ENCODE assay signal across 18 cellular contexts in the genomic region with DNA sequence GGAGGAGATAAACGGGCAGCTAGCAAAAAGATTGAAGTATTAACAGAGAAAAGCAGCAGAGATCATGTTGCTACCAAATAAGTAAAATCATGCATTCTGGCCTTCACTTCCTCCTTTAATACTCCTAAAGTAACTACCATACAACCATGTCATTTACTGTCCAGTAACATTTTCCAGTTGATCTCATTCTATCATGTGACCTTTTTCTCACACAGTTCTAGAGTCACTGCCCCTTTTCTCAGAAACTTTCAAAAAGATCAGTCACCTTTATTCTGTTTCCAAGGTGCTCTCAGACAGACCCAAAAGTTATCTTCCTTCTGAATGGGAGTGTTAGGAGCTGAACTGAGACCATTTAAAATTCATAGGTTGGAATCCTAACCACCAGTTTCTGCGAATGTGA.
A peak's percentile ranks its signal among the peaks of the same experiment; 100 is the strongest.
DNase-seq lines count a peak whose midpoint lies in the region; ATAC-seq and TF ChIP-seq lines count a peak whose summit lies in the region.
"Had no signal": no experiment of that assay in that cellular context is flagged by ENCODE, and none has a peak within 500 bp of the region (broad histone marks: within the 10 kb centered on the region; RNA-seq: fewer than 3 reads in every experiment).

No MANE protein-coding gene starts in this region.

- peaks cover 4% of the 10 kb centered on the region for H3K4me1 Mint-ChIP-seq in activated CD8-positive, alpha-beta T cell treated with anti-CD3 and anti-CD28 coated beads for 36 hours (ENCODE audit: low read depth)
- no peaks in the 10 kb centered on the region for H3K4me1 Mint-ChIP-seq in activated CD8-positive, alpha-beta T cell treated with anti-CD3 and anti-CD28 coated beads, Interleukin-2, amount 10 ng/mL, durations not matched to agents 7 days and 5 days (ENCODE audit: low read depth)
- no peaks in the 10 kb centered on the region; the same call in 2 of the 3 replicates for H3K4me1 Mint-ChIP-seq in GM23338
- H3K4me1 Mint-ChIP-seq in activated T-helper 17 cell treated with anti-CD3 and anti-CD28 coated beads, Interleukin-2, amount 50 U/mL, for 72 hours: no peaks in the 10 kb centered on the region
- H3K4me1 Mint-ChIP-seq in stimulated activated memory B cell treated with anti-CD40 and anti-IgM and Interleukin-4, amounts not matched to agents 10 μg/mL and 1 μg/mL and 100 μg/mL, for 72 hours: no peaks in the 10 kb centered on the region
- H3K4me1 Mint-ChIP-seq: B cell, IgD-negative memory B cell had no signal

- no peak overlapping the region for H3K4me2 ChIP-seq in GM23338
- H3K4me2 ChIP-seq: BLaER1 treated with 17β-estradiol and CSF1 and Interleukin-3, amounts not matched to agents 10 nM and 100 nM had no signal

- H3K27me3 ChIP-seq in GM23338 (ENCODE audit: insufficient read depth): no peaks in the 10 kb centered on the region
- H3K27me3 ChIP-seq: BLaER1 treated with 17β-estradiol and CSF1 and Interleukin-3, amounts not matched to agents 10 nM and 100 nM had no signal

- H3K4me3 Mint-ChIP-seq in activated CD8-positive, alpha-beta T cell treated with anti-CD3 and anti-CD28 coated beads for 36 hours: no peak overlapping the region
- H3K4me3 Mint-ChIP-seq in activated CD8-positive, alpha-beta T cell treated with anti-CD3 and anti-CD28 coated beads, Interleukin-2, amount 10 ng/mL, durations not matched to agents 7 days and 5 days: no peak overlapping the region
- H3K4me3 Mint-ChIP-seq in GM23338: no peak overlapping the region
- no peak overlapping the region for H3K4me3 Mint-ChIP-seq in activated T-helper 17 cell treated with anti-CD3 and anti-CD28 coated beads, Interleukin-2, amount 50 U/mL, for 72 hours
- no peak overlapping the region for H3K4me3 Mint-ChIP-seq in stimulated activated memory B cell treated with anti-CD40 and anti-IgM and Interleukin-4, amounts not matched to agents 10 μg/mL and 1 μg/mL and 100 μg/mL, for 72 hours
- H3K4me3 Mint-ChIP-seq: B cell; CD8-positive, alpha-beta T cell; IgD-negative memory B cell had no signal

- in situ Hi-C loops in GM13977 (cut with MboI; ENCODE audit: low pct_unique_long_range_greater_than_20kb, low sequenced_read_pairs, unreplicated experiment): no loop called here

- no peaks in the 10 kb centered on the region for H3F3A ChIP-seq in GM23338 (replicated peaks; ENCODE audit: low read depth)

- no peak overlapping the region for H3K27ac Mint-ChIP-seq in activated CD8-positive, alpha-beta T cell treated with anti-CD3 and anti-CD28 coated beads for 36 hours
- H3K27ac Mint-ChIP-seq in activated CD8-positive, alpha-beta T cell treated with anti-CD3 and anti-CD28 coated beads, Interleukin-2, amount 10 ng/mL, durations not matched to agents 7 days and 5 days: no peak overlapping the region
- H3K27ac Mint-ChIP-seq in GM23338: no peak overlapping the region; the same call in 1 of the 2 replicates
- H3K27ac Mint-ChIP-seq in activated T-helper 17 cell treated with anti-CD3 and anti-CD28 coated beads, Interleukin-2, amount 50 U/mL, for 72 hours: no peak overlapping the region
- no peak overlapping the region for H3K27ac Mint-ChIP-seq in stimulated activated memory B cell treated with anti-CD40 and anti-IgM and Interleukin-4, amounts not matched to agents 10 μg/mL and 1 μg/mL and 100 μg/mL, for 72 hours
- H3K27ac Mint-ChIP-seq: B cell; CD8-positive, alpha-beta T cell; IgD-negative memory B cell had no signal

- no peaks in the 10 kb centered on the region for H3K36me3 Mint-ChIP-seq in activated CD8-positive, alpha-beta T cell treated with anti-CD3 and anti-CD28 coated beads for 36 hours (ENCODE audit: low read depth)
- no peaks in the 10 kb centered on the region for H3K36me3 Mint-ChIP-seq in activated CD8-positive, alpha-beta T cell treated with anti-CD3 and anti-CD28 coated beads, Interleukin-2, amount 10 ng/mL, durations not matched to agents 7 days and 5 days (ENCODE audit: low read depth)
- H3K36me3 Mint-ChIP-seq in GM23338 (ENCODE audit: low read depth): no peaks in the 10 kb centered on the region
- H3K36me3 Mint-ChIP-seq in activated T-helper 17 cell treated with anti-CD3 and anti-CD28 coated beads, Interleukin-2, amount 50 U/mL, for 72 hours (ENCODE audit: low read depth): no peaks in the 10 kb centered on the region
- no peaks in the 10 kb centered on the region for H3K36me3 Mint-ChIP-seq in stimulated activated memory B cell treated with anti-CD40 and anti-IgM and Interleukin-4, amounts not matched to agents 10 μg/mL and 1 μg/mL and 100 μg/mL, for 72 hours
- H3K36me3 Mint-ChIP-seq: CD8-positive, alpha-beta T cell had no signal

- H3K9me2 ChIP-seq in GM23338 (ENCODE audit: insufficient read depth): no peaks in the 10 kb centered on the region

- H4K20me1 ChIP-seq in GM23338 (replicated peaks; ENCODE audit: insufficient read depth): no peaks in the 10 kb centered on the region
- H4K20me1 ChIP-seq: BLaER1 treated with 17β-estradiol and CSF1 and Interleukin-3, amounts not matched to agents 10 nM and 100 nM had no signal

- peaks cover 7% of the 10 kb centered on the region for H3K27me3 Mint-ChIP-seq in activated CD8-positive, alpha-beta T cell treated with anti-CD3 and anti-CD28 coated beads for 36 hours
- H3K27me3 Mint-ChIP-seq in activated CD8-positive, alpha-beta T cell treated with anti-CD3 and anti-CD28 coated beads, Interleukin-2, amount 10 ng/mL, durations not matched to agents 7 days and 5 days (ENCODE audit: low read depth): peaks cover 2% of the 10 kb centered on the region
- H3K27me3 Mint-ChIP-seq in GM23338 (ENCODE audit: insufficient read depth, low read depth, poor library complexity): no peaks in the 10 kb centered on the region
- peaks cover 6% of the 10 kb centered on the region for H3K27me3 Mint-ChIP-seq in activated T-helper 17 cell treated with anti-CD3 and anti-CD28 coated beads, Interleukin-2, amount 50 U/mL, for 72 hours
- H3K27me3 Mint-ChIP-seq in stimulated activated memory B cell treated with anti-CD40 and anti-IgM and Interleukin-4, amounts not matched to agents 10 μg/mL and 1 μg/mL and 100 μg/mL, for 72 hours: no peaks in the 10 kb centered on the region
- H3K27me3 Mint-ChIP-seq: B cell, IgD-negative memory B cell had no signal

- CTCF ChIA-PET in activated CD8-positive, alpha-beta T cell treated with anti-CD3 and anti-CD28 coated beads for 36 hours (lab: Charles Lee): no interaction called here
- CTCF ChIA-PET in activated CD8-positive, alpha-beta T cell treated with anti-CD3 and anti-CD28 coated beads, Interleukin-2, amount 10 ng/mL, durations not matched to agents 7 days and 5 days (lab: Charles Lee): no interaction called here
- CTCF ChIA-PET in HEK293T (lab: Yijun Ruan, JAX): no interaction called here

- no peak for TF ChIP-seq CTCF in activated CD8-positive, alpha-beta T cell treated with anti-CD3 and anti-CD28 coated beads for 36 hours (IDR thresholded peaks at IDR 0.05)
- TF ChIP-seq CTCF in GM23338 (conservative IDR thresholded peaks at IDR 0.05; ENCODE audit: low read depth in 2 of 2): no peak
- no peak for TF ChIP-seq CTCF in GM13977 (IDR thresholded peaks at IDR 0.05; ENCODE audit: extremely low read depth, insufficient read depth, missing control alignments)

- H3K79me2 ChIP-seq in GM23338 (replicated peaks; ENCODE audit: insufficient read depth): no peaks in the 10 kb centered on the region

- no peak overlapping the region for H3K27ac ChIP-seq in GM23338 (ENCODE audit: low read depth)
- H3K27ac ChIP-seq: BLaER1 treated with 17β-estradiol and CSF1 and Interleukin-3, amounts not matched to agents 10 nM and 100 nM; GM23248 had no signal

- no peaks in the 10 kb centered on the region for H3K4me1 ChIP-seq in GM23338 (ENCODE audit: insufficient read depth)
- H3K4me1 ChIP-seq: BLaER1 treated with 17β-estradiol and CSF1 and Interleukin-3, amounts not matched to agents 10 nM and 100 nM had no signal

- ATAC-seq in activated CD8-positive, alpha-beta T cell treated with anti-CD3 and anti-CD28 coated beads for 36 hours: peak; percentile 87
- ATAC-seq in activated CD8-positive, alpha-beta T cell treated with anti-CD3 and anti-CD28 coated beads, Interleukin-2, amount 10 ng/mL, durations not matched to agents 7 days and 5 days: no peak
- ATAC-seq in GM23338: no peak
- ATAC-seq in activated T-helper 17 cell treated with anti-CD3 and anti-CD28 coated beads, Interleukin-2, amount 50 U/mL, for 72 hours (replicated peaks): peak; percentile 32
- peak; percentile 50 for ATAC-seq in stimulated activated memory B cell treated with anti-CD40 and anti-IgM and Interleukin-4, amounts not matched to agents 10 μg/mL and 1 μg/mL and 100 μg/mL, for 72 hours
- ATAC-seq: CD8-positive, alpha-beta T cell; HCT116 had no signal

- H3K4me3 ChIP-seq in GM23338: no peak overlapping the region
- H3K4me3 ChIP-seq: BLaER1 treated with 17β-estradiol and CSF1 and Interleukin-3, amounts not matched to agents 10 nM and 100 nM; GM23248 had no signal

- no peaks in the 10 kb centered on the region for H3K36me3 ChIP-seq in GM23338 (ENCODE audit: insufficient read depth)
- H3K36me3 ChIP-seq: BLaER1 treated with 17β-estradiol and CSF1 and Interleukin-3, amounts not matched to agents 10 nM and 100 nM had no signal

- POLR2A ChIA-PET in activated CD8-positive, alpha-beta T cell treated with anti-CD3 and anti-CD28 coated beads for 36 hours (lab: Charles Lee): no interaction called here
- POLR2A ChIA-PET in activated CD8-positive, alpha-beta T cell treated with anti-CD3 and anti-CD28 coated beads, Interleukin-2, amount 10 ng/mL, durations not matched to agents 7 days and 5 days (lab: Charles Lee): no interaction called here
- POLR2A ChIA-PET in HEK293T (lab: Yijun Ruan, JAX): no interaction called here

- peak overlapping the region; percentile 6 for H2AFZ ChIP-seq in GM23338
- H2AFZ ChIP-seq: GM23248 had no signal

- DNase-seq in activated CD8-positive, alpha-beta T cell treated with anti-CD3 and anti-CD28 coated beads for 36 hours: no peak
- no peak for DNase-seq in activated CD8-positive, alpha-beta T cell treated with anti-CD3 and anti-CD28 coated beads, Interleukin-2, amount 10 ng/mL, durations not matched to agents 7 days and 5 days
- DNase-seq in GM23338 (ENCODE audit: low spot score): no peak
- no peak for DNase-seq in GM13977 (ENCODE audit: low spot score)
- DNase-seq in HuH-7 (ENCODE audit: low spot score): no peak
- no peak for DNase-seq in HEK293T (ENCODE audit: extremely low spot score)
- DNase-seq: Calu3; CD8-positive, alpha-beta T cell; DMS79 treated with DMSO at 0.1 percent for 48 hours; GF-D8; GM23248; H7 had no signal

- H3K9me3 Mint-ChIP-seq in activated CD8-positive, alpha-beta T cell treated with anti-CD3 and anti-CD28 coated beads for 36 hours: no peaks in the 10 kb centered on the region
- H3K9me3 Mint-ChIP-seq in activated CD8-positive, alpha-beta T cell treated with anti-CD3 and anti-CD28 coated beads, Interleukin-2, amount 10 ng/mL, durations not matched to agents 7 days and 5 days (ENCODE audit: insufficient read depth): no peaks in the 10 kb centered on the region
- H3K9me3 Mint-ChIP-seq in GM23338: peaks cover under 1% of the 10 kb centered on the region; the same call in 2 of the 3 replicates
- peaks cover 3% of the 10 kb centered on the region for H3K9me3 Mint-ChIP-seq in activated T-helper 17 cell treated with anti-CD3 and anti-CD28 coated beads, Interleukin-2, amount 50 U/mL, for 72 hours
- no peaks in the 10 kb centered on the region for H3K9me3 Mint-ChIP-seq in stimulated activated memory B cell treated with anti-CD40 and anti-IgM and Interleukin-4, amounts not matched to agents 10 μg/mL and 1 μg/mL and 100 μg/mL, for 72 hours
- H3K9me3 Mint-ChIP-seq: CD8-positive, alpha-beta T cell; IgD-negative memory B cell had no signal

- intact Hi-C loops in activated CD8-positive, alpha-beta T cell treated with anti-CD3 and anti-CD28 coated beads for 36 hours (cut with micrococcal nuclease): no loop called here

Comparison
In these comparisons a context has a peak if more than half of its experiments do, and no peak if none do; other contexts are left out.
1. ATAC-seq: peak in activated CD8-positive, alpha-beta T cell treated with anti-CD3 and anti-CD28 coated beads for 36 hours (single experiment), activated T-helper 17 cell treated with anti-CD3 and anti-CD28 coated beads, Interleukin-2, amount 50 U/mL, for 72 hours (single experiment) and stimulated activated memory B cell treated with anti-CD40 and anti-IgM and Interleukin-4, amounts not matched to agents 10 μg/mL and 1 μg/mL and 100 μg/mL, for 72 hours (single experiment); none in activated CD8-positive, alpha-beta T cell treated with anti-CD3 and anti-CD28 coated beads, Interleukin-2, amount 10 ng/mL, durations not matched to agents 7 days and 5 days (single experiment) and GM23338 (single experiment).